11 cellular contexts compared by ENCODE assay signal in the genomic region with DNA sequence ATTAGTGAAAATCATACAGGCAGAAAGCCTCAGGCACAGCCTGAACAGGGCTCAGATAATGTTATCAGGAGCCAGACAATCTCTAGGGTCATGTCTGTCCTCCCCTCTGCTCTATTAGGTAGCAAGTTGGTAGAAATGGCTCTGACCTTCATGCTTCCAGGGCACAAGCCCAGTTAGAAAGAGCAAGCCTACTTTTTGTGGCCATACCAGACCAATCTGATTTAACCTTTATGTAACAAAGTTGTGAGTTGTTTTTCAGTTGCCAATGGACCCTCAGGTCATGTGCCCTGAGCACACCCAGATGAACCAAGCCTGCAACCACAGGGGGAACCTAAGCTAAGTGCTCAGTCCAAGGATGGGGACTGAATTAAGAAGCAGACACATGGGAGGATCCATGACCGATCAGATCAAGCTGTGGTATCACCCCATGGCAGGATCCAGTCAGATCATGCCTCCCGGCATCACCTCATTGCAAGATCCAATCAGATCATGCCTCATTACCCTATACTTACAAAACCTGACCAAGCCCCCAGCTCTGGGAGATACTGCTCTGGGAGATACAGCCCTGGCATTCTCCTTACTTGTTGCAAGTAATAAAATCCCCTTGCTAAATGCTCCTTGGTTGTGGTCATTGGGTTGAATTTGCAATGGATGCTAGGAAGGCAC. TPM values are rescaled to one million over a fixed set of nuclear protein-coding genes. Genes with fewer than 3 reads are reported as not detected.
DNase-seq lines count a peak whose midpoint lies in the region; ATAC-seq, FAIRE-seq and TF ChIP-seq lines count a peak whose summit lies in the region.
"Had no signal": no experiment of that assay in that cellular context is flagged by ENCODE, and none has a peak within 500 bp of the region (broad histone marks: within the 10 kb centered on the region; RNA-seq: fewer than 3 reads in every experiment).

No MANE protein-coding gene starts in this region.

- no peaks in the 10 kb centered on the region for H3K27me3 ChIP-seq in Loucy (ENCODE audit: insufficient read depth, low read length, poor library complexity, severe bottlenecking)
- no peaks in the 10 kb centered on the region for H3K27me3 ChIP-seq in adrenal gland
- H3K27me3 ChIP-seq in HepG2 (ENCODE audit: control insufficient read depth in 1 of 2, insufficient read depth in 2 of 2, low read length in 2 of 2), result no peaks in the 10 kb centered on the region

- H3K9me2 ChIP-seq in Loucy (replicated peaks; ENCODE audit: low read depth, low read length), result no peaks in the 10 kb centered on the region

- WGBS in adrenal gland, 4 donors, result 86 to 96% (median 95%) methylated on average over 1 to 2 of the region's 2 CpGs
- 100% methylated on average over 2 of the region's 2 CpGs for WGBS in HepG2 (ENCODE audit: low lambda C conversion rate)

- POLR2A ChIA-PET in HepG2 (lab: Yijun Ruan, JAX), result interaction anchor here (0.6 to 3.4 kb wide), 10 partner anchors 10 to 169 kb away, joined by 3 to 46 read pairs (median 6); partner anchors contain the start of gene SLC11A2

- no peak for TF ChIP-seq CTCF in Loucy (conservative IDR thresholded peaks at IDR 0.05; ENCODE audit: low read length)
- TF ChIP-seq CTCF in adrenal gland (IDR thresholded peaks at IDR 0.05), result no peak
- TF ChIP-seq CTCF in HepG2 (CRISPR knock-in tag; IDR thresholded peaks at IDR 0.05), result no peak

- H3K9me3 ChIP-seq in Loucy (ENCODE audit: insufficient read depth, low read depth, low read length) (peaks cover 11% of the 10 kb centered on the region; the same call in 1 of the 2 replicates), adrenal gland (replicated peaks in 1 of 3) (no peaks in the 10 kb centered on the region), HepG2 (ENCODE audit: low read length) (no peaks in the 10 kb centered on the region)

- H3K9ac ChIP-seq in Loucy (ENCODE audit: low read depth, low read length, poor library complexity, severe bottlenecking) (peak overlapping the region; percentile 55), HepG2 (ENCODE audit: insufficient read depth, low read depth, low read length) (peak overlapping the region; percentile 68)

- FAIRE-seq in HepG2 (lab: Jason Lieb, UNC), result peak; percentile 82

- peak overlapping the region in 3 of 5 donors; percentile 17 to 73 (median 58) for H3K27ac ChIP-seq in adrenal gland
- peak overlapping the region; percentile 93 for H3K27ac ChIP-seq in HepG2 (ENCODE audit: extremely low read length, insufficient read depth, low read length)
- peak overlapping the region; percentile 23 for H3K27ac ChIP-seq in substantia nigra (ENCODE audit: low read depth, low read length, poor library complexity, severe bottlenecking)

- in situ Hi-C loops in HepG2 (cut with HindIII; ENCODE audit: extremely low pct_ligation_motif_present, low pct_unique_long_range_greater_than_20kb), result no loop called here

- H4K20me1 ChIP-seq in Loucy (ENCODE audit: insufficient read depth, low read length, poor library complexity, severe bottlenecking), result peaks cover 5% of the 10 kb centered on the region
- H4K20me1 ChIP-seq in HepG2 (ENCODE audit: insufficient read depth, low read length), result no peaks in the 10 kb centered on the region

- peak; percentile 81 for ATAC-seq in HepG2
- ATAC-seq in GM21576 (IDR thresholded peaks at IDR 0.05; ENCODE audit: unreplicated experiment), result no peak
- no peak for ATAC-seq in GM21825 (IDR thresholded peaks at IDR 0.05; ENCODE audit: unreplicated experiment)

- H3K36me3 ChIP-seq in Loucy (ENCODE audit: insufficient read depth, low read length), result no peaks in the 10 kb centered on the region
- peaks cover 0 to 18% of the 10 kb centered on the region in 2 donors for H3K36me3 ChIP-seq in adrenal gland (replicated peaks in 1 of 2)
- H3K36me3 ChIP-seq in HepG2 (replicated peaks in 1 of 2; ENCODE audit: control insufficient read depth in 1 of 2, insufficient read depth in 2 of 2, low read length in 2 of 2), result peaks cover 1 to 4% of the 10 kb centered on the region in 2 experiments; a peak in 4 of 5 replicates

- peaks cover 50% of the 10 kb centered on the region for H3K4me1 ChIP-seq in Loucy (ENCODE audit: insufficient read depth, low read length, poor library complexity, severe bottlenecking)
- peaks cover 23 to 56% of the 10 kb centered on the region in 2 donors for H3K4me1 ChIP-seq in adrenal gland (replicated peaks in 1 of 2)
- H3K4me1 ChIP-seq in HepG2 (ENCODE audit: insufficient read depth, low read length), result peaks cover 82% of the 10 kb centered on the region

- H3K79me2 ChIP-seq in Loucy (ENCODE audit: insufficient read depth, low read length) (peaks cover 32% of the 10 kb centered on the region), HepG2 (ENCODE audit: insufficient read depth, low read length) (peaks cover 22% of the 10 kb centered on the region)

- DNase-seq in adrenal gland, result no peak
- peak; percentile 70 for DNase-seq in HepG2 (ENCODE audit: low spot score)
- DNase-seq in substantia nigra (lab: John Stamatoyannopoulos, UW), result no peak
- no peak for DNase-seq in H4 (ENCODE audit: low spot score)
- DNase-seq in cortex of kidney (lab: John Stamatoyannopoulos, UW), result no peak
- DNase-seq: activated CD4-positive, alpha-beta T cell treated with anti-CD3 and anti-CD28 coated beads for 1 hour had no signal

- TF ChIP-seq RAD21 in HepG2 (CRISPR knock-in tag; IDR thresholded peaks at IDR 0.05), result no peak

- TF ChIP-seq POLR2A in adrenal gland (IDR thresholded peaks at IDR 0.05) (no peak), HepG2 (IDR thresholded peaks at IDR 0.05; ENCODE audit: insufficient read depth in 1 of 2, low read depth in 2 of 2, low read length in 2 of 2) (peak; percentile 70 to 79)

- H2AFZ ChIP-seq in Loucy (ENCODE audit: low read length) (no peak overlapping the region), HepG2 (ENCODE audit: low read length) (no peak overlapping the region)

- H3K4me2 ChIP-seq in Loucy (ENCODE audit: low read depth, low read length, poor library complexity, severe bottlenecking) (peak overlapping the region; percentile 54), HepG2 (ENCODE audit: low read depth, low read length) (peak overlapping the region; percentile 60)

- no TSS peak for BruUV-seq in HepG2 (replicated peaks; lab: Mats Ljungman, UMichigan)

- TF ChIP-seq EP300 in HepG2 (IDR thresholded peaks at IDR 0.05; ENCODE audit: low read depth in 2 of 2, low read length in 2 of 2), result 0 out of 4 replicates have a peak, but pooled peaks have one; percentile 14
- peak; percentile 61; the same call in 1 of the 2 replicates for TF ChIP-seq EP300 in HepG2 (CRISPR knock-in tag; IDR thresholded peaks at IDR 0.05; ENCODE audit: borderline replicate concordance)

- H3K4me3 ChIP-seq in Loucy (ENCODE audit: low read length, poor library complexity, severe bottlenecking), result peak overlapping the region; percentile 23
- no peak overlapping the region for H3K4me3 ChIP-seq in adrenal gland
- no peak overlapping the region; a peak in 1 of 6 replicates for H3K4me3 ChIP-seq in HepG2 (replicated peaks in 1 of 3; ENCODE audit: insufficient read depth in 1 of 3, low read depth in 2 of 3, low read length in 3 of 3)

- CTCF ChIA-PET in HepG2 (lab: Yijun Ruan, JAX; ENCODE audit: low intra/inter-chr PET ratio, low total read pairs), result no interaction called here

- intact Hi-C loops in adrenal gland (cut with DNase I), result no loop called here
- intact Hi-C loops in HepG2 (cut with micrococcal nuclease; ENCODE audit: unreplicated experiment), result loop anchor here (5.0 kb wide), 1 partner anchor 1976 kb away; the partner anchor contains the start of gene ARF3

- H3F3A ChIP-seq in Loucy (ENCODE audit: low read depth), result no peaks in the 10 kb centered on the region

TF ChIP-seq in HepG2, 621 proteins besides CTCF, POLR2A, EP300 and RAD21 (continues in another document):
- TF ChIP-seq, protein P1, sequence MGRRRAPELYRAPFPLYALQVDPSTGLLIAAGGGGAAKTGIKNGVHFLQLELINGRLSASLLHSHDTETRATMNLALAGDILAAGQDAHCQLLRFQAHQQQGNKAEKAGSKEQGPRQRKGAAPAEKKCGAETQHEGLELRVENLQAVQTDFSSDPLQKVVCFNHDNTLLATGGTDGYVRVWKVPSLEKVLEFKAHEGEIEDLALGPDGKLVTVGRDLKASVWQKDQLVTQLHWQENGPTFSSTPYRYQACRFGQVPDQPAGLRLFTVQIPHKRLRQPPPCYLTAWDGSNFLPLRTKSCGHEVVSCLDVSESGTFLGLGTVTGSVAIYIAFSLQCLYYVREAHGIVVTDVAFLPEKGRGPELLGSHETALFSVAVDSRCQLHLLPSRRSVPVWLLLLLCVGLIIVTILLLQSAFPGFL (CRISPR knock-in tag; IDR thresholded peaks at IDR 0.05), result no peak
- TF ChIP-seq SOX13 (IDR thresholded peaks at IDR 0.05), result no peak
- peak in 1 of 2 experiments; percentile 12; a peak in 1 of 4 replicates for TF ChIP-seq SOX13 (CRISPR knock-in tag; conservative IDR thresholded peaks at IDR 0.05 in 1 of 2, IDR thresholded peaks at IDR 0.05 in 1 of 2)
- peak; percentile 25; the same call in 1 of the 2 replicates for TF ChIP-seq ELF3 (CRISPR knock-in tag; IDR thresholded peaks at IDR 0.05)

RNA-seq across cellular contexts. Expression of gene HIGD1C, which starts 18.8 kb away (rescaled TPM):
- total RNA-seq in adrenal gland (not detected), HepG2 (2016; rRNA removed; fragmentation: Illumina TruSeq; extraction: Trizol) (not detected in 2 replicates)
- polyA plus RNA-seq in adrenal gland (not detected), HepG2 (2011; rRNA removed) (not detected in 2 replicates)
- total RNA-seq in HepG2 (2016; cell fraction: cytosol; rRNA removed; fragmentation: Illumina TruSeq; extraction: Trizol; ENCODE audit: low read depth), result not detected in 2 replicates
- total RNA-seq in HepG2 (2016; cell fraction: insoluble cytoplasmic fraction; rRNA removed; fragmentation: Illumina TruSeq; extraction: Trizol), result not detected in 2 replicates
- total RNA-seq in HepG2 (2016; cell fraction: membrane; rRNA removed; fragmentation: Illumina TruSeq; extraction: Trizol), result not detected in 2 replicates
- not detected in 2 replicates for total RNA-seq in HepG2 (2016; cell fraction: nucleus; rRNA removed; fragmentation: Illumina TruSeq; extraction: Trizol)
- not detected in 2 replicates for polyA plus RNA-seq in HepG2 (2011; cell fraction: cytosol; rRNA removed)
- not detected in 2 replicates for polyA plus RNA-seq in HepG2 (2011; cell fraction: nucleus; rRNA removed)
- polyA plus RNA-seq in HepG2 (2012), result not detected in 2 replicates
- not detected in 2 replicates for polyA plus RNA-seq in HepG2 (2016; cell fraction: cytosol; fragmentation: Illumina TruSeq; extraction: Trizol; ENCODE audit: low read depth)
- polyA plus RNA-seq in HepG2 (2016; cell fraction: insoluble cytoplasmic fraction; fragmentation: Illumina TruSeq; extraction: Trizol; ENCODE audit: low read depth), result not detected in 2 replicates
- not detected in 2 replicates for polyA plus RNA-seq in HepG2 (2016; cell fraction: membrane; fragmentation: Illumina TruSeq; extraction: Trizol; ENCODE audit: low read depth)
- polyA plus RNA-seq in HepG2 (2016; cell fraction: nucleus; fragmentation: Illumina TruSeq; extraction: Trizol; ENCODE audit: insufficient read depth, low read depth), result not detected in 2 replicates
- polyA minus RNA-seq in HepG2 (2011; rRNA and poly(A)+ RNA removed; ENCODE audit: low replicate concordance), result not detected in 2 replicates
- not detected in 2 replicates for polyA minus RNA-seq in HepG2 (2011; cell fraction: cytosol; rRNA and poly(A)+ RNA removed)
- polyA minus RNA-seq in HepG2 (2011; cell fraction: nucleus; rRNA and poly(A)+ RNA removed), result not detected in 2 replicates
- total RNA-seq in H4 (2014; rRNA removed; shearing (Covaris generic)), result not detected in 2 replicates
- total RNA-seq: OCI-LY7 had no signal
- polyA plus RNA-seq: neural cell had no signal

Comparison
In these comparisons a context has a peak if more than half of its experiments do, and no peak if none do; other contexts are left out.
1. H3K27ac ChIP-seq: peak in every context shown above with its lines; median percentile 93 in HepG2; 58 in adrenal gland; 23 in substantia nigra.
2. POLR2A ChIP-seq: peak in HepG2 (2 of 2); none in adrenal gland (0 of 2).